8 cellular contexts compared by ENCODE assay signal in genomic region chr4:102625232-102625930, GRCh38.
DNase-seq lines count a peak whose midpoint lies in the region; ATAC-seq, FAIRE-seq and TF ChIP-seq lines count a peak whose summit lies in the region.

No MANE protein-coding gene starts in this region.

- CTCF ChIA-PET in HepG2 (lab: Yijun Ruan, JAX; ENCODE audit: low intra/inter-chr PET ratio, low total read pairs): interaction anchor here (1.2 kb wide), 1 partner anchor 176 kb away, joined by 3 read pairs; no protein-coding TSS in a partner anchor

- peak overlapping the region; percentile 83 for H3K4me3 Mint-ChIP-seq in T-helper 1 cell treated with Interleukin-12 subunit alpha and Interleukin-12 subunit beta and Interleukin-4 antibody, amounts not matched to agents 30 μg/mL and 1 μg/mL, for 36 hours

- H3K4me2 ChIP-seq in HepG2 (ENCODE audit: low read depth, low read length): peak overlapping the region; percentile 59

- intact Hi-C loops in HepG2 (cut with micrococcal nuclease; ENCODE audit: unreplicated experiment): loop anchor here (1.0 to 10.0 kb wide), 3 partner anchors 89 to 177 kb away; no protein-coding TSS in a partner anchor
- intact Hi-C loops in aorta (cut with DNase I): loop anchor here in 1 of 2 donors (10.0 kb wide), 1 partner anchor 239 kb away; the partner anchor contains the start of gene CISD2

- peak overlapping the region; percentile 87 for H3K27ac Mint-ChIP-seq in T-helper 1 cell treated with Interleukin-12 subunit alpha and Interleukin-12 subunit beta and Interleukin-4 antibody, amounts not matched to agents 30 μg/mL and 1 μg/mL, for 36 hours

- H3K9me3 Mint-ChIP-seq in T-helper 1 cell treated with Interleukin-12 subunit alpha and Interleukin-12 subunit beta and Interleukin-4 antibody, amounts not matched to agents 30 μg/mL and 1 μg/mL, for 36 hours: no peaks in the 10 kb centered on the region

- H4K20me1 ChIP-seq in HepG2 (ENCODE audit: insufficient read depth, low read length): no peaks in the 10 kb centered on the region

- TF ChIP-seq CTCF in brain microvascular endothelial cell (IDR thresholded peaks at IDR 0.05; ENCODE audit: low read depth, low read length, missing control alignments) (peak; percentile 56), HepG2 (CRISPR knock-in tag; IDR thresholded peaks at IDR 0.05) (peak; percentile 68)

- peaks cover 33% of the 10 kb centered on the region for H3K4me1 Mint-ChIP-seq in T-helper 1 cell treated with Interleukin-12 subunit alpha and Interleukin-12 subunit beta and Interleukin-4 antibody, amounts not matched to agents 30 μg/mL and 1 μg/mL, for 36 hours (ENCODE audit: low read depth)

- H3K27me3 ChIP-seq in brain microvascular endothelial cell (replicated peaks) (no peaks in the 10 kb centered on the region), HepG2 (ENCODE audit: control insufficient read depth in 1 of 2, insufficient read depth in 2 of 2, low read length in 2 of 2) (no peaks in the 10 kb centered on the region), aorta (ENCODE audit: control insufficient read depth in 1 of 2, insufficient read depth in 2 of 2, low read length in 1 of 2) (no peaks in the 10 kb centered on the region)

- ATAC-seq in GM19455 (IDR thresholded peaks at IDR 0.05; ENCODE audit: unreplicated experiment) (peak; percentile 90), HG03432 (IDR thresholded peaks at IDR 0.05; ENCODE audit: unreplicated experiment) (peak; percentile 92), HepG2 (peak; percentile 77), aorta (ENCODE audit: low FRiP score) (peak; percentile 80)

- peak; percentile 57; the same call in 1 of the 2 replicates for TF ChIP-seq RAD21 in HepG2 (CRISPR knock-in tag; IDR thresholded peaks at IDR 0.05)

- H3K27ac ChIP-seq in brain microvascular endothelial cell (no peak overlapping the region), HepG2 (ENCODE audit: extremely low read length, insufficient read depth, low read length) (no peak overlapping the region), aorta (ENCODE audit: low read depth in 1 of 2, low read length in 2 of 2) (no peak overlapping the region)

- FAIRE-seq in HepG2 (lab: Jason Lieb, UNC) (no peak), frontal cortex (lab: Jason Lieb, UNC) (no peak)

- no peak for TF ChIP-seq POLR2A in HepG2 (IDR thresholded peaks at IDR 0.05; ENCODE audit: insufficient read depth in 1 of 2, low read depth in 2 of 2, low read length in 2 of 2)

- WGBS in HepG2 (ENCODE audit: low lambda C conversion rate): 44% methylated on average over 3 of the region's 3 CpGs
- WGBS in aorta, 2 donors: 73 to 75% methylated on average over 3 of the region's 3 CpGs

- peaks cover 7% of the 10 kb centered on the region for H3K36me3 Mint-ChIP-seq in T-helper 1 cell treated with Interleukin-12 subunit alpha and Interleukin-12 subunit beta and Interleukin-4 antibody, amounts not matched to agents 30 μg/mL and 1 μg/mL, for 36 hours (ENCODE audit: low read depth)

- TF ChIP-seq EP300 in HepG2 (IDR thresholded peaks at IDR 0.05; ENCODE audit: low read depth in 2 of 2, low read length in 2 of 2) (no peak), HepG2 (CRISPR knock-in tag; IDR thresholded peaks at IDR 0.05; ENCODE audit: borderline replicate concordance) (no peak)

- peak overlapping the region; percentile 67 for H2AFZ ChIP-seq in HepG2 (ENCODE audit: low read length)

- POLR2A ChIA-PET in HepG2 (lab: Yijun Ruan, JAX): interaction anchor here (1.9 kb wide), 1 partner anchor 202 kb away, joined by 12 read pairs; the partner anchor contains the start of gene UBE2D3

- H3K36me3 ChIP-seq in brain microvascular endothelial cell (replicated peaks) (no peaks in the 10 kb centered on the region), HepG2 (replicated peaks in 1 of 2; ENCODE audit: control insufficient read depth in 1 of 2, insufficient read depth in 2 of 2, low read length in 2 of 2) (no peaks in the 10 kb centered on the region), aorta (ENCODE audit: control insufficient read depth in 1 of 2, insufficient read depth in 2 of 2, low read length in 1 of 2) (no peaks in the 10 kb centered on the region)

- H3K9me3 ChIP-seq in HepG2 (ENCODE audit: low read length) (no peaks in the 10 kb centered on the region), aorta (ENCODE audit: control insufficient read depth, low read length) (no peaks in the 10 kb centered on the region)

- no peaks in the 10 kb centered on the region for H3K79me2 ChIP-seq in HepG2 (ENCODE audit: insufficient read depth, low read length)

- H3K4me3 ChIP-seq in brain microvascular endothelial cell (ENCODE audit: low read depth, low read length): no peak overlapping the region
- H3K4me3 ChIP-seq in HepG2 (replicated peaks in 1 of 3; ENCODE audit: insufficient read depth in 1 of 3, low read depth in 2 of 3, low read length in 3 of 3): peak overlapping the region in 1 of 3 experiments; percentile 31; a peak in 2 of 6 replicates
- no peak overlapping the region for H3K4me3 ChIP-seq in aorta (ENCODE audit: low read length in 2 of 2)

- in situ Hi-C loops in brain microvascular endothelial cell (cut with HindIII; ENCODE audit: low pct_ligation_motif_present, low sequenced_read_pairs) (no loop called here), HepG2 (cut with HindIII; ENCODE audit: extremely low pct_ligation_motif_present, low pct_unique_long_range_greater_than_20kb) (no loop called here)

- H3K4me1 ChIP-seq in HepG2 (ENCODE audit: insufficient read depth, low read length) (peaks cover 48% of the 10 kb centered on the region), aorta (ENCODE audit: control insufficient read depth in 1 of 2, insufficient read depth in 2 of 2, low read length in 2 of 2) (peaks cover 0 to 2% of the 10 kb centered on the region in 2 donors)

- H3K27me3 Mint-ChIP-seq in T-helper 1 cell treated with Interleukin-12 subunit alpha and Interleukin-12 subunit beta and Interleukin-4 antibody, amounts not matched to agents 30 μg/mL and 1 μg/mL, for 36 hours (ENCODE audit: low read depth): peaks cover 6% of the 10 kb centered on the region

- DNase-seq in D341Med (ENCODE audit: low spot score) (peak; percentile 65), brain microvascular endothelial cell (no peak), HepG2 (ENCODE audit: low spot score) (peak; percentile 59), aorta (peak in 1 of 2 donors; percentile 73), frontal cortex (ENCODE audit: low spot score in 2 of 2) (no peak)

- no peak overlapping the region for H3K9ac ChIP-seq in HepG2 (ENCODE audit: insufficient read depth, low read depth, low read length)

- BruUV-seq in HepG2 (replicated peaks; lab: Mats Ljungman, UMichigan): no TSS peak

TF ChIP-seq in HepG2, 621 proteins besides CTCF, POLR2A, EP300 and RAD21 (continues in another document):
- TF ChIP-seq ZNF331 (CRISPR knock-in tag; IDR thresholded peaks at IDR 0.05) (no peak), ZFAT (CRISPR knock-in tag; conservative IDR thresholded peaks at IDR 0.05) (no peak), ZSCAN9 (CRISPR knock-in tag; IDR thresholded peaks at IDR 0.05; ENCODE audit: borderline replicate concordance) (no peak), ZBTB7A (CRISPR knock-in tag; IDR thresholded peaks at IDR 0.05) (no peak), ELK4 (CRISPR knock-in tag; IDR thresholded peaks at IDR 0.05; ENCODE audit: borderline replicate concordance) (no peak), ZNF780A (CRISPR knock-in tag; IDR thresholded peaks at IDR 0.05) (no peak), HNRNPH1 (optimal IDR thresholded peaks at IDR 0.05; ENCODE audit: low read depth, low read length) (no peak)
- TF ChIP-seq, protein P1, sequence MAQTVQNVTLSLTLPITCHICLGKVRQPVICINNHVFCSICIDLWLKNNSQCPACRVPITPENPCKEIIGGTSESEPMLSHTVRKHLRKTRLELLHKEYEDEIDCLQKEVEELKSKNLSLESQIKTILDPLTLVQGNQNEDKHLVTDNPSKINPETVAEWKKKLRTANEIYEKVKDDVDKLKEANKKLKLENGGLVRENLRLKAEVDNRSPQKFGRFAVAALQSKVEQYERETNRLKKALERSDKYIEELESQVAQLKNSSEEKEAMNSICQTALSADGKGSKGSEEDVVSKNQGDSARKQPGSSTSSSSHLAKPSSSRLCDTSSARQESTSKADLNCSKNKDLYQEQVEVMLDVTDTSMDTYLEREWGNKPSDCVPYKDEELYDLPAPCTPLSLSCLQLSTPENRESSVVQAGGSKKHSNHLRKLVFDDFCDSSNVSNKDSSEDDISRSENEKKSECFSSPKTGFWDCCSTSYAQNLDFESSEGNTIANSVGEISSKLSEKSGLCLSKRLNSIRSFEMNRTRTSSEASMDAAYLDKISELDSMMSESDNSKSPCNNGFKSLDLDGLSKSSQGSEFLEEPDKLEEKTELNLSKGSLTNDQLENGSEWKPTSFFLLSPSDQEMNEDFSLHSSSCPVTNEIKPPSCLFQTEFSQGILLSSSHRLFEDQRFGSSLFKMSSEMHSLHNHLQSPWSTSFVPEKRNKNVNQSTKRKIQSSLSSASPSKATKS (CRISPR knock-in tag; IDR thresholded peaks at IDR 0.05): no peak
- TF ChIP-seq, protein P2, sequence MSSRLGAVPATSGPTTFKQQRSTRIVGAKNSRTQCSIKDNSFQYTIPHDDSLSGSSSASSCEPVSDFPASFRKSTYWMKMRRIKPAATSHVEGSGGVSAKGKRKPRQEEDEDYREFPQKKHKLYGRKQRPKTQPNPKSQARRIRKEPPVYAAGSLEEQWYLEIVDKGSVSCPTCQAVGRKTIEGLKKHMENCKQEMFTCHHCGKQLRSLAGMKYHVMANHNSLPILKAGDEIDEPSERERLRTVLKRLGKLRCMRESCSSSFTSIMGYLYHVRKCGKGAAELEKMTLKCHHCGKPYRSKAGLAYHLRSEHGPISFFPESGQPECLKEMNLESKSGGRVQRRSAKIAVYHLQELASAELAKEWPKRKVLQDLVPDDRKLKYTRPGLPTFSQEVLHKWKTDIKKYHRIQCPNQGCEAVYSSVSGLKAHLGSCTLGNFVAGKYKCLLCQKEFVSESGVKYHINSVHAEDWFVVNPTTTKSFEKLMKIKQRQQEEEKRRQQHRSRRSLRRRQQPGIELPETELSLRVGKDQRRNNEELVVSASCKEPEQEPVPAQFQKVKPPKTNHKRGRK (CRISPR knock-in tag; IDR thresholded peaks at IDR 0.05): peak; percentile 100

Comparison
In these comparisons a context has a peak if more than half of its experiments do, and no peak if none do; other contexts are left out.
1. DNase-seq: peak in D341Med (single experiment) and HepG2 (single experiment); none in brain microvascular endothelial cell (single experiment) and frontal cortex (0 of 2).
2. Peak in every context shown above with its lines, with median percentiles within 50 percentile points of each other: ATAC-seq.